In the genomic region with DNA sequence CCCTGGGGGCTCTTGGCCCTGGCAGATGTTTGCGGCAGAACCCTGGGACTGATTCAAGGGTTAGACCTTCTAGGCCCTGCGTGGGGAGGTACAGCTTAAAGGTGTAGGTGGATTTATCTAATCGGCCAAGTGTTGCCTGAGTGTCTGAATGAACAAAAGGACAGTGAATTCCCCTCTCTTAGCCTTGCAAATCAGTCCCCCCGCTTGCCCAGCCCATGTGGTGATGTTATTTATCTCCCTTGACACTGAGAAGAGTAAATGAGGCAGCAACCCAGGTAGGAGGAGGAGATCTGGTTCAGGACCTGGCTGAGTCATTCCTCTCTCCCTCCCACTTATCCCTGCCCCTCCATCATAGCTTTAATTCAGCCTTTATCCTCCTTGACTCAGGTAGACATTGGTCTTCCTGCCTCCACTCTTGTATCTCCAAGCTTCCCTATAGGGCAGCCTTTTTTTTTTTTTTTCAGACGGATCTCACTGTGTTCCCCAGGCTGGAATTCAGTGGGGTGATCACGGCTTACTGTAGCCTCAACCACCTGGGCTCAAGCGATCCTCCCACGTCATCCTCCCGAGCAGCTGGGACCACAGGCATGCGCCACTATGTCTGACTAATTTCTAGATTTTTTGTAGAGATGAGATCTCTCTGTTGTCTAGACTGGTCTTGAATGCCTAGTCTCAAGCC, we compare ENCODE assay signal across 8 cellular contexts. TPM values are rescaled to one million over a fixed set of nuclear protein-coding genes. Genes with fewer than 3 reads are reported as not detected.
DNase-seq lines count a peak whose midpoint lies in the region; ATAC-seq and TF ChIP-seq lines count a peak whose summit lies in the region.

No MANE protein-coding gene starts in this region.

- no peak overlapping the region for H3K27ac ChIP-seq in GM23338 (ENCODE audit: low read depth)
- no peak overlapping the region for H3K27ac ChIP-seq in right lobe of liver

- H3K4me1 Mint-ChIP-seq in GM23338: peaks cover 45% of the 10 kb centered on the region

- H3K36me3 ChIP-seq in GM23338 (ENCODE audit: insufficient read depth) (no peaks in the 10 kb centered on the region), right lobe of liver (no peaks in the 10 kb centered on the region)

- H3K4me3 Mint-ChIP-seq in GM23338: no peak overlapping the region

- H3K36me3 Mint-ChIP-seq in GM23338 (ENCODE audit: low read depth): no peaks in the 10 kb centered on the region

- no peaks in the 10 kb centered on the region for H3K27me3 ChIP-seq in GM23338 (ENCODE audit: insufficient read depth)
- no peaks in the 10 kb centered on the region for H3K27me3 ChIP-seq in right lobe of liver

- peaks cover 26% of the 10 kb centered on the region for H3K27me3 Mint-ChIP-seq in GM23338 (ENCODE audit: insufficient read depth, low read depth, poor library complexity)

- WGBS in right lobe of liver (ENCODE audit: insufficient coverage, low coverage, low lambda C conversion rate, missing lambda C conversion rate): 68% methylated on average over 7 of the region's 10 CpGs

- no peak for TF ChIP-seq POLR2A in right lobe of liver (IDR thresholded peaks at IDR 0.05)

- peak overlapping the region; percentile 72 for H2AFZ ChIP-seq in GM23338

- intact Hi-C loops in right lobe of liver (cut with DNase I): no loop called here

- DNase-seq in GM23338 (ENCODE audit: low spot score) (no peak), NCI-H2227 treated with DMSO at 0.1 percent for 48 hours (lab: John Stamatoyannopoulos, UW) (peak; percentile 20), islet precursor cell (peak; percentile 93), HUDEP-2 (lab: John Stamatoyannopoulos, UW; ENCODE audit: unreplicated experiment in 76 of 76) (no peak), DMS114 treated with DMSO at 0.1 percent for 48 hours (lab: John Stamatoyannopoulos, UW; ENCODE audit: unreplicated experiment) (no peak), right lobe of liver (no peak), CD1c-positive myeloid dendritic cell (ENCODE audit: extremely low spot score) (no peak)

- H3K9me3 Mint-ChIP-seq in GM23338: peaks cover 3% of the 10 kb centered on the region; the same call in 1 of the 3 replicates

- no peaks in the 10 kb centered on the region for H3K79me2 ChIP-seq in GM23338 (replicated peaks; ENCODE audit: insufficient read depth)

- no peaks in the 10 kb centered on the region for H3K9me2 ChIP-seq in GM23338 (ENCODE audit: insufficient read depth)

- H3K4me3 ChIP-seq in GM23338 (no peak overlapping the region), right lobe of liver (no peak overlapping the region)

- H4K20me1 ChIP-seq in GM23338 (replicated peaks; ENCODE audit: insufficient read depth): no peaks in the 10 kb centered on the region

- H3K9me3 ChIP-seq in right lobe of liver: no peaks in the 10 kb centered on the region

- no peak overlapping the region for H3K27ac Mint-ChIP-seq in GM23338

- peak; percentile 91 for ATAC-seq in GM18517 (IDR thresholded peaks at IDR 0.05; ENCODE audit: unreplicated experiment)
- peak; percentile 45 for ATAC-seq in GM23338
- ATAC-seq in right lobe of liver: no peak

- H3K4me1 ChIP-seq in GM23338 (ENCODE audit: insufficient read depth) (peaks cover 31% of the 10 kb centered on the region), right lobe of liver (no peaks in the 10 kb centered on the region)

- no peak overlapping the region; the same call in 1 of the 2 replicates for H3K4me2 ChIP-seq in GM23338

- no peak for TF ChIP-seq CTCF in GM23338 (conservative IDR thresholded peaks at IDR 0.05; ENCODE audit: low read depth in 2 of 2)
- TF ChIP-seq CTCF in right lobe of liver (IDR thresholded peaks at IDR 0.05): no peak

- no peaks in the 10 kb centered on the region for H3F3A ChIP-seq in GM23338 (replicated peaks; ENCODE audit: low read depth)

TF ChIP-seq in GM23338, 12 proteins besides CTCF, POLR2A, EP300 and RAD21 (continues in another document):
- TF ChIP-seq POLR2AphosphoS5 (IDR thresholded peaks at IDR 0.05; ENCODE audit: low read depth) (no peak), NANOG (IDR thresholded peaks at IDR 0.05; ENCODE audit: borderline replicate concordance) (no peak), EZH2phosphoT487 (IDR thresholded peaks at IDR 0.05; ENCODE audit: unreplicated experiment) (no peak), STAT1 (IDR thresholded peaks at IDR 0.05; ENCODE audit: unreplicated experiment) (no peak), CREB1 (CRISPR knock-in tag; IDR thresholded peaks at IDR 0.05; ENCODE audit: low read depth) (no peak)
- TF ChIP-seq, protein P1, sequence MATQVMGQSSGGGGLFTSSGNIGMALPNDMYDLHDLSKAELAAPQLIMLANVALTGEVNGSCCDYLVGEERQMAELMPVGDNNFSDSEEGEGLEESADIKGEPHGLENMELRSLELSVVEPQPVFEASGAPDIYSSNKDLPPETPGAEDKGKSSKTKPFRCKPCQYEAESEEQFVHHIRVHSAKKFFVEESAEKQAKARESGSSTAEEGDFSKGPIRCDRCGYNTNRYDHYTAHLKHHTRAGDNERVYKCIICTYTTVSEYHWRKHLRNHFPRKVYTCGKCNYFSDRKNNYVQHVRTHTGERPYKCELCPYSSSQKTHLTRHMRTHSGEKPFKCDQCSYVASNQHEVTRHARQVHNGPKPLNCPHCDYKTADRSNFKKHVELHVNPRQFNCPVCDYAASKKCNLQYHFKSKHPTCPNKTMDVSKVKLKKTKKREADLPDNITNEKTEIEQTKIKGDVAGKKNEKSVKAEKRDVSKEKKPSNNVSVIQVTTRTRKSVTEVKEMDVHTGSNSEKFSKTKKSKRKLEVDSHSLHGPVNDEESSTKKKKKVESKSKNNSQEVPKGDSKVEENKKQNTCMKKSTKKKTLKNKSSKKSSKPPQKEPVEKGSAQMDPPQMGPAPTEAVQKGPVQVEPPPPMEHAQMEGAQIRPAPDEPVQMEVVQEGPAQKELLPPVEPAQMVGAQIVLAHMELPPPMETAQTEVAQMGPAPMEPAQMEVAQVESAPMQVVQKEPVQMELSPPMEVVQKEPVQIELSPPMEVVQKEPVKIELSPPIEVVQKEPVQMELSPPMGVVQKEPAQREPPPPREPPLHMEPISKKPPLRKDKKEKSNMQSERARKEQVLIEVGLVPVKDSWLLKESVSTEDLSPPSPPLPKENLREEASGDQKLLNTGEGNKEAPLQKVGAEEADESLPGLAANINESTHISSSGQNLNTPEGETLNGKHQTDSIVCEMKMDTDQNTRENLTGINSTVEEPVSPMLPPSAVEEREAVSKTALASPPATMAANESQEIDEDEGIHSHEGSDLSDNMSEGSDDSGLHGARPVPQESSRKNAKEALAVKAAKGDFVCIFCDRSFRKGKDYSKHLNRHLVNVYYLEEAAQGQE (IDR thresholded peaks at IDR 0.05; ENCODE audit: unreplicated experiment): no peak
- TF ChIP-seq, protein P2, sequence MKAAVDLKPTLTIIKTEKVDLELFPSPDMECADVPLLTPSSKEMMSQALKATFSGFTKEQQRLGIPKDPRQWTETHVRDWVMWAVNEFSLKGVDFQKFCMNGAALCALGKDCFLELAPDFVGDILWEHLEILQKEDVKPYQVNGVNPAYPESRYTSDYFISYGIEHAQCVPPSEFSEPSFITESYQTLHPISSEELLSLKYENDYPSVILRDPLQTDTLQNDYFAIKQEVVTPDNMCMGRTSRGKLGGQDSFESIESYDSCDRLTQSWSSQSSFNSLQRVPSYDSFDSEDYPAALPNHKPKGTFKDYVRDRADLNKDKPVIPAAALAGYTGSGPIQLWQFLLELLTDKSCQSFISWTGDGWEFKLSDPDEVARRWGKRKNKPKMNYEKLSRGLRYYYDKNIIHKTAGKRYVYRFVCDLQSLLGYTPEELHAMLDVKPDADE (IDR thresholded peaks at IDR 0.05): no peak

RNA-seq across cellular contexts. Expression of a gene that starts 54.7 kb away (rescaled TPM):
- total RNA-seq in GM23338 (2014; rRNA removed; shearing (Covaris generic)): 66.5 and 79.4 TPM in 2 replicates
- polyA plus RNA-seq in GM23338 (2016; fragmentation: Nextera tagmentation; extraction: Ambion mirVana): 86.6 and 88.7 TPM in 2 replicates
- total RNA-seq in right lobe of liver: 10 to 100 TPM in 4 of 6 experiments, 1 to 10 TPM in 2; 8.2 to 17.1 (median 10.9) TPM

Comparison
In these comparisons a context has a peak if more than half of its experiments do, and no peak if none do; other contexts are left out.
1. ATAC-seq: peak in GM18517 (single experiment) and GM23338 (single experiment); none in right lobe of liver (0 of 4).
2. DNase-seq: peak in NCI-H2227 treated with DMSO at 0.1 percent for 48 hours (single experiment) and islet precursor cell (single experiment); none in GM23338 (single experiment), HUDEP-2 (0 of 76), DMS114 treated with DMSO at 0.1 percent for 48 hours (single experiment), right lobe of liver (0 of 3) and CD1c-positive myeloid dendritic cell (single experiment).